1 cellular context compared by ENCODE assay signal in genomic region chr5:178793156-178793555, GRCh38.
TF ChIP-seq lines count a peak whose summit lies in the region.

No MANE protein-coding gene starts in this region.

TF ChIP-seq in SK-N-SH, 30 proteins besides CTCF, POLR2A, EP300 and RAD21 (continued from another document):
- TF ChIP-seq REST (IDR thresholded peaks at IDR 0.05; ENCODE audit: low read depth, low read length) = no peak
- TF ChIP-seq SMC3 (IDR thresholded peaks at IDR 0.05; ENCODE audit: low read depth, low read length) = peak; percentile 25; the same call in 1 of the 2 replicates
TF ChIP-seq in SK-N-SH: peak in this region for 1.
